Comparison of ENCODE assay signal across 1 cellular context in genomic region chr9:71760901-71761300, GRCh38.
TF ChIP-seq lines count a peak whose summit lies in the region.

No MANE protein-coding gene starts in this region.

TF ChIP-seq in IMR-90, 13 proteins besides CTCF, POLR2A, EP300 and RAD21 (continued from another document):
- TF ChIP-seq MXI1 (IDR thresholded peaks at IDR 0.05; ENCODE audit: borderline replicate concordance, low read depth, low read length) (no peak), NFE2L2 (IDR thresholded peaks at IDR 0.05; ENCODE audit: low read depth, low read length) (no peak), BHLHE40 (IDR thresholded peaks at IDR 0.05; ENCODE audit: low read depth, low read length) (no peak), RCOR1 (IDR thresholded peaks at IDR 0.05; ENCODE audit: insufficient replicate concordance, low read length) (no peak)
